ENCODE assay signal across 11 cellular contexts in the genomic region with DNA sequence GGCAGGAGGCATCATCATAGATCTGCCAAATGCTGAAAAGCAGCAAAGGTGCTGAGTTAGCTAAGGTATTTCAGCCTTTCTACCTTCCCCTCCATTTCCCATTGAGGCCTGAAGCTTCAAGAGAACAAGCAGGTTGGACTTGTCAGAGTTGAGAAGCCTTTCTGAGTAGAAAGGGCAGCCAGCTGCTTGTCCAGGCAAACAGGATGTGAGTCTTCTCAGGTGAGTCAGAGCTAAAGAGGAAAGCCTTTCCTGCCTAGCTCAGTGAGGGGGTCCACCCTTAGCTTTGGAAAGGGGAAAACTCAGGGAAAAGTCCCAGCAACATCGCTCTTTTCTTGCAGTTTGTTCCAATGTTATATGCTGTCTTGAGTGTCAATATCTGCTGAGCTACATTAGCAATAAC. TPM values are rescaled to one million over a fixed set of nuclear protein-coding genes. Genes with fewer than 3 reads are reported as not detected.
A peak's percentile ranks its signal among the peaks of the same experiment; 100 is the strongest.
DNase-seq lines count a peak whose midpoint lies in the region; ATAC-seq and TF ChIP-seq lines count a peak whose summit lies in the region.
"Had no signal": no experiment of that assay in that cellular context is flagged by ENCODE, and none has a peak within 500 bp of the region (broad histone marks: within the 10 kb centered on the region; RNA-seq: fewer than 3 reads in every experiment).

No MANE protein-coding gene starts in this region.

- peaks cover 0 to 3% of the 10 kb centered on the region in 2 donors for H3K9me3 Mint-ChIP-seq in activated T-cell treated with anti-CD3 and anti-CD28 coated beads, Interleukin-2, amount 50 U/mL, for 72 hours

- peak; percentile 68 to 93 for ATAC-seq in activated T-cell treated with anti-CD3 and anti-CD28 coated beads, Interleukin-2, amount 50 U/mL, for 72 hours (replicated peaks in 1 of 2)
- no peak for ATAC-seq in HG03457 (IDR thresholded peaks at IDR 0.05; ENCODE audit: unreplicated experiment)
- no peak for ATAC-seq in GM21723 (IDR thresholded peaks at IDR 0.05; ENCODE audit: unreplicated experiment)

- H3K4me3 ChIP-seq in fibroblast of the aortic adventitia (ENCODE audit: low read depth, low read length) (no peak overlapping the region), urinary bladder (ENCODE audit: low read depth, low read length) (no peak overlapping the region)
- H3K4me3 ChIP-seq: BLaER1 treated with 17β-estradiol and CSF1 and Interleukin-3, amounts not matched to agents 10 nM and 100 nM; dorsolateral prefrontal cortex; pancreas had no signal

- H3K27ac Mint-ChIP-seq in activated T-cell treated with anti-CD3 and anti-CD28 coated beads, Interleukin-2, amount 50 U/mL, for 72 hours: peak overlapping the region; percentile 34

- peaks cover 0 to 1% of the 10 kb centered on the region in 2 donors for H3K36me3 Mint-ChIP-seq in activated T-cell treated with anti-CD3 and anti-CD28 coated beads, Interleukin-2, amount 50 U/mL, for 72 hours (ENCODE audit: insufficient read depth in 2 of 2)

- peaks cover 73% of the 10 kb centered on the region for H3K4me1 Mint-ChIP-seq in activated T-cell treated with anti-CD3 and anti-CD28 coated beads, Interleukin-2, amount 50 U/mL, for 72 hours (ENCODE audit: low read depth)

- H3K27me3 Mint-ChIP-seq in activated T-cell treated with anti-CD3 and anti-CD28 coated beads, Interleukin-2, amount 50 U/mL, for 72 hours (ENCODE audit: low read depth): no peaks in the 10 kb centered on the region

- TF ChIP-seq CTCF in fibroblast of the aortic adventitia (IDR thresholded peaks at IDR 0.05; ENCODE audit: insufficient read depth, low read length): no peak

- H3K27ac ChIP-seq in urinary bladder (ENCODE audit: low read depth): peak overlapping the region; percentile 38
- H3K27ac ChIP-seq: BLaER1 treated with 17β-estradiol and CSF1 and Interleukin-3, amounts not matched to agents 10 nM and 100 nM; dorsolateral prefrontal cortex had no signal

- H3K36me3 ChIP-seq in urinary bladder (ENCODE audit: insufficient read depth): no peaks in the 10 kb centered on the region
- H3K36me3 ChIP-seq: BLaER1 treated with 17β-estradiol and CSF1 and Interleukin-3, amounts not matched to agents 10 nM and 100 nM; pancreas had no signal

- whole genome bisulfite sequencing in urinary bladder: 82% methylated on average over 1 of the region's 1 CpG

- no peaks in the 10 kb centered on the region for H3K4me1 ChIP-seq in urinary bladder (ENCODE audit: insufficient read depth)

- H3K4me3 Mint-ChIP-seq in activated T-cell treated with anti-CD3 and anti-CD28 coated beads, Interleukin-2, amount 50 U/mL, for 72 hours: peak overlapping the region in 1 of 2 donors; percentile 43

- peak; percentile 36 to 44 for DNase-seq in activated T-cell treated with anti-CD3 and anti-CD28 coated beads, Interleukin-2, amount 50 U/mL, for 72 hours
- DNase-seq in activated T-cell treated with anti-CD3 and anti-CD28 coated beads, Interleukin-2, amount 50 U/mL, for 48 hours: no peak
- DNase-seq in SW 1271 (lab: John Stamatoyannopoulos, UW): peak; percentile 25 to 49
- peak; percentile 9 for DNase-seq in fibroblast of the aortic adventitia (ENCODE audit: low read depth)
- no peak for DNase-seq in activated effector memory CD4-positive, alpha-beta T cell treated with anti-CD3 and anti-CD28 coated beads, Interleukin-2, amount 50 U/mL, for 16 hours
- DNase-seq: dorsolateral prefrontal cortex, pancreas had no signal

RNA-seq across cellular contexts. Expression of a gene that starts 13.2 kb away (rescaled TPM):
- 10 to 100 TPM; 10.1 to 12.9 TPM for total RNA-seq in activated T-cell treated with anti-CD3 and anti-CD28 coated beads, Interleukin-2, amount 50 U/mL, for 72 hours
- 0.36 and 1.1 TPM in 2 replicates for total RNA-seq in fibroblast of the aortic adventitia (ENCODE audit: low replicate concordance)
- 62.8 TPM for total RNA-seq in urinary bladder
- polyA plus RNA-seq in urinary bladder: 44.2 TPM

RNA-seq across cellular contexts. Expression of a gene that starts 25.1 kb away (rescaled TPM):
- 10 to 100 TPM; 71.3 to 76.3 TPM for total RNA-seq in activated T-cell treated with anti-CD3 and anti-CD28 coated beads, Interleukin-2, amount 50 U/mL, for 72 hours
- total RNA-seq in fibroblast of the aortic adventitia (ENCODE audit: low replicate concordance): 0.41 and 0.45 TPM in 2 replicates
- total RNA-seq in urinary bladder: 4.7 TPM
- polyA plus RNA-seq in urinary bladder: 1.4 TPM

RNA-seq across cellular contexts. Expression of a gene that starts 27.2 kb away (rescaled TPM):
- total RNA-seq in activated T-cell treated with anti-CD3 and anti-CD28 coated beads, Interleukin-2, amount 50 U/mL, for 72 hours: 100 to 1,000 TPM; 404 to 419 TPM
- not detected in 2 replicates for total RNA-seq in fibroblast of the aortic adventitia (ENCODE audit: low replicate concordance)
- 0.32 TPM for total RNA-seq in urinary bladder
- 3.6 TPM for polyA plus RNA-seq in urinary bladder

RNA-seq across cellular contexts. Expression of a gene that starts 52.5 kb away (rescaled TPM):
- 100 to 1,000 TPM; 272 to 369 TPM for total RNA-seq in activated T-cell treated with anti-CD3 and anti-CD28 coated beads, Interleukin-2, amount 50 U/mL, for 72 hours
- total RNA-seq in fibroblast of the aortic adventitia (ENCODE audit: low replicate concordance): not detected in 2 replicates
- 6.5 TPM for total RNA-seq in urinary bladder
- 6.0 TPM for polyA plus RNA-seq in urinary bladder

Comparison
In these comparisons a context has a peak if more than half of its experiments do, and no peak if none do; other contexts are left out.
1. DNase-seq: peak in activated T-cell treated with anti-CD3 and anti-CD28 coated beads, Interleukin-2, amount 50 U/mL, for 72 hours (2 of 2), SW 1271 (2 of 2) and fibroblast of the aortic adventitia (single experiment); none in activated T-cell treated with anti-CD3 and anti-CD28 coated beads, Interleukin-2, amount 50 U/mL, for 48 hours (0 of 2) and activated effector memory CD4-positive, alpha-beta T cell treated with anti-CD3 and anti-CD28 coated beads, Interleukin-2, amount 50 U/mL, for 16 hours (single experiment).
2. ATAC-seq: peak in activated T-cell treated with anti-CD3 and anti-CD28 coated beads, Interleukin-2, amount 50 U/mL, for 72 hours (2 of 2); none in HG03457 (single experiment) and GM21723 (single experiment).
3. RNA of a gene that starts 25.1 kb away (total RNA-seq): 71.3 to 76.3 TPM in activated T-cell treated with anti-CD3 and anti-CD28 coated beads, Interleukin-2, amount 50 U/mL, for 72 hours; 4.7 TPM in urinary bladder (single experiment) and 0.41 to 0.45 TPM in fibroblast of the aortic adventitia; every median in the first group is over 10 times any median in the second.
4. RNA of a gene that starts 27.2 kb away (total RNA-seq): 404 to 419 TPM in activated T-cell treated with anti-CD3 and anti-CD28 coated beads, Interleukin-2, amount 50 U/mL, for 72 hours; 0.32 TPM in urinary bladder (single experiment) and not detected in fibroblast of the aortic adventitia; every median in the first group is over 100 times any median in the second.